Comparison of ENCODE assay signal across 1 cellular context in the genomic region with DNA sequence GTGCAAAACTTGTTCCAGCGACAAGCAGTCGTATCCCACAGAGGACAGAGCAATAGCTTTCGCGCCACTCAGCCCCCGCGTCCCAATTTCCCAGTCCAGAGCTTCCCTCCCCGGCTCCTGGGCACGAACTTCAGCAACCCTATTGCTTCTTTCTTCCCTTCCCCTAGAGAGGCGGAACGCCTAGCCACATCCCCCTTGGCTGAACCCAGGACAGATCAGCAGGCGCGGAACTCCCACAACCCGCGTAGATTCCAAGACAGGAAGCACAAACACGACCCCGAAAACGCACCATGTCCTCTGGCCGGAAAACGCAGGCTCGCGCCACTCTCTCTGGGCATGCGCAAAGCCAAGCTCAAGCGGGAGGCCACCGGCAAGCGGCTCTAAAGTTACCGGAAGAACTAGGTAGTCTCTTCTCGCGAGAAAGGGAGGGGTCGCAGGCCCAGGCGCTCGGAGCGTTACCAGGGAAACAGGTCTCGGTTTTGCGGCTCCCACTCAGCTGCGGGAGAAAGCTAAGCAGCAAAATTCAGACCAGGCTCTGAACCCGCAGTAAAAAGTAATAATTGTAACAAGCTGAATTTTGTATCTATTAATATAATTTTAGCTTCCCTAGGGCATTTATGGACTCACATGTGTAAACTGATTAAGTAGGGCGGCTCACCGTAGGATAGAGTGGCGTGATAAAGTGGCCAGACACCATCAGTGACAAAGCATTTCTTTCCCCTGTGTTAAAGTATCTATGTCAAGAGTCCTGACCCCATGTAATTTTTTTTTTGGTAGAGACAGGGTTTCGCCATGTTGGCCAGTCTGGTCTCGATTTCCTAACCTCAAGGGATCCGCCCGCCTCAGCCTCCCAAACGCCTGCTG.
TF ChIP-seq lines count a peak whose summit lies in the region.

A gene (minus strand): TSS at position 323 of the 864 bp plus-strand sequence. CDS start 31 bp downstream, at position 292.

TF ChIP-seq in K562, 482 proteins besides CTCF, POLR2A, EP300 and RAD21 (continued from another document and continues in another):
- TF ChIP-seq, protein P1, sequence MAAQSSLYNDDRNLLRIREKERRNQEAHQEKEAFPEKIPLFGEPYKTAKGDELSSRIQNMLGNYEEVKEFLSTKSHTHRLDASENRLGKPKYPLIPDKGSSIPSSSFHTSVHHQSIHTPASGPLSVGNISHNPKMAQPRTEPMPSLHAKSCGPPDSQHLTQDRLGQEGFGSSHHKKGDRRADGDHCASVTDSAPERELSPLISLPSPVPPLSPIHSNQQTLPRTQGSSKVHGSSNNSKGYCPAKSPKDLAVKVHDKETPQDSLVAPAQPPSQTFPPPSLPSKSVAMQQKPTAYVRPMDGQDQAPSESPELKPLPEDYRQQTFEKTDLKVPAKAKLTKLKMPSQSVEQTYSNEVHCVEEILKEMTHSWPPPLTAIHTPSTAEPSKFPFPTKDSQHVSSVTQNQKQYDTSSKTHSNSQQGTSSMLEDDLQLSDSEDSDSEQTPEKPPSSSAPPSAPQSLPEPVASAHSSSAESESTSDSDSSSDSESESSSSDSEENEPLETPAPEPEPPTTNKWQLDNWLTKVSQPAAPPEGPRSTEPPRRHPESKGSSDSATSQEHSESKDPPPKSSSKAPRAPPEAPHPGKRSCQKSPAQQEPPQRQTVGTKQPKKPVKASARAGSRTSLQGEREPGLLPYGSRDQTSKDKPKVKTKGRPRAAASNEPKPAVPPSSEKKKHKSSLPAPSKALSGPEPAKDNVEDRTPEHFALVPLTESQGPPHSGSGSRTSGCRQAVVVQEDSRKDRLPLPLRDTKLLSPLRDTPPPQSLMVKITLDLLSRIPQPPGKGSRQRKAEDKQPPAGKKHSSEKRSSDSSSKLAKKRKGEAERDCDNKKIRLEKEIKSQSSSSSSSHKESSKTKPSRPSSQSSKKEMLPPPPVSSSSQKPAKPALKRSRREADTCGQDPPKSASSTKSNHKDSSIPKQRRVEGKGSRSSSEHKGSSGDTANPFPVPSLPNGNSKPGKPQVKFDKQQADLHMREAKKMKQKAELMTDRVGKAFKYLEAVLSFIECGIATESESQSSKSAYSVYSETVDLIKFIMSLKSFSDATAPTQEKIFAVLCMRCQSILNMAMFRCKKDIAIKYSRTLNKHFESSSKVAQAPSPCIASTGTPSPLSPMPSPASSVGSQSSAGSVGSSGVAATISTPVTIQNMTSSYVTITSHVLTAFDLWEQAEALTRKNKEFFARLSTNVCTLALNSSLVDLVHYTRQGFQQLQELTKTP (IDR thresholded peaks at IDR 0.05; ENCODE audit: low read depth in 1 of 2, partially characterized antibody in 2 of 2), result peak; percentile 69 to 82
- TF ChIP-seq TSC22D4 (tag; IDR thresholded peaks at IDR 0.05) (no peak), HDGF (IDR thresholded peaks at IDR 0.05) (no peak), SIX5 (IDR thresholded peaks at IDR 0.05; ENCODE audit: borderline replicate concordance in 1 of 2, insufficient read depth in 1 of 2, low read depth in 1 of 2, low read length in 2 of 2) (peak; percentile 31 to 52; a peak in 2 of 4 replicates), ZNF766 (CRISPR knock-in tag; conservative IDR thresholded peaks at IDR 0.05) (no peak; the same call in 1 of the 2 replicates), ZNF41 (CRISPR knock-in tag; conservative IDR thresholded peaks at IDR 0.05) (no peak; the same call in 1 of the 2 replicates), MED1 (CRISPR knock-in tag; IDR thresholded peaks at IDR 0.05; ENCODE audit: borderline replicate concordance) (no peak), RBM34 (IDR thresholded peaks at IDR 0.05; ENCODE audit: borderline replicate concordance, insufficient read depth, low read length) (no peak), BCOR (IDR thresholded peaks at IDR 0.05) (no peak; the same call in none of the 2 replicates), NCOA2 (IDR thresholded peaks at IDR 0.05; ENCODE audit: partially characterized antibody in 2 of 2) (no peak), RBM22 (IDR thresholded peaks at IDR 0.05; ENCODE audit: low read depth, low read length, poor library complexity, severe bottlenecking) (no peak), TEAD1 (CRISPR knock-in tag; IDR thresholded peaks at IDR 0.05) (peak in 1 of 2 experiments; percentile 45; a peak in 3 of 4 replicates), CBX8 (IDR thresholded peaks at IDR 0.05; ENCODE audit: borderline replicate concordance, extremely low read depth, low read depth, low read length, poor library complexity, severe bottlenecking) (no peak), KHSRP (IDR thresholded peaks at IDR 0.05) (no peak), GTF2A2 (tag; IDR thresholded peaks at IDR 0.05) (no peak), PRPF4 (IDR thresholded peaks at IDR 0.05; ENCODE audit: insufficient read depth, low read depth, low read length, poor library complexity, severe bottlenecking) (no peak), ZNF23 (CRISPR knock-in tag; IDR thresholded peaks at IDR 0.05) (peak; percentile 17; the same call in 1 of the 2 replicates), ARID1B (IDR thresholded peaks at IDR 0.05) (peak; percentile 57), SP2 (IDR thresholded peaks at IDR 0.05; ENCODE audit: extremely low read depth, low read depth, low read length, poor library complexity, severe bottlenecking) (no peak), NFE2 (IDR thresholded peaks at IDR 0.05; ENCODE audit: low read depth) (peak; percentile 94), ZNF134 (CRISPR knock-in tag; conservative IDR thresholded peaks at IDR 0.05) (no peak), SREBF2 (CRISPR knock-in tag; IDR thresholded peaks at IDR 0.05) (no peak), ERF (CRISPR knock-in tag; IDR thresholded peaks at IDR 0.05) (peak; percentile 90; the same call in 1 of the 2 replicates), ZFX (CRISPR knock-in tag; IDR thresholded peaks at IDR 0.05) (no peak), KAT8 (IDR thresholded peaks at IDR 0.05; ENCODE audit: low read depth) (no peak), NCOR1 (IDR thresholded peaks at IDR 0.05) (peak; percentile 61), ZNF174 (CRISPR knock-in tag; IDR thresholded peaks at IDR 0.05) (no peak), PML (IDR thresholded peaks at IDR 0.05; ENCODE audit: low read length) (peak; percentile 97), MTA1 (IDR thresholded peaks at IDR 0.05; ENCODE audit: borderline replicate concordance) (peak; percentile 56; the same call in 1 of the 2 replicates), ZNF507 (tag; conservative IDR thresholded peaks at IDR 0.05) (no peak), ZNF551 (CRISPR knock-in tag; IDR thresholded peaks at IDR 0.05) (no peak), CBX3 (IDR thresholded peaks at IDR 0.05; ENCODE audit: borderline replicate concordance in 1 of 2, low read length in 2 of 2) (no peak; a peak in 1 of 3 replicates)
- TF ChIP-seq, protein P2, sequence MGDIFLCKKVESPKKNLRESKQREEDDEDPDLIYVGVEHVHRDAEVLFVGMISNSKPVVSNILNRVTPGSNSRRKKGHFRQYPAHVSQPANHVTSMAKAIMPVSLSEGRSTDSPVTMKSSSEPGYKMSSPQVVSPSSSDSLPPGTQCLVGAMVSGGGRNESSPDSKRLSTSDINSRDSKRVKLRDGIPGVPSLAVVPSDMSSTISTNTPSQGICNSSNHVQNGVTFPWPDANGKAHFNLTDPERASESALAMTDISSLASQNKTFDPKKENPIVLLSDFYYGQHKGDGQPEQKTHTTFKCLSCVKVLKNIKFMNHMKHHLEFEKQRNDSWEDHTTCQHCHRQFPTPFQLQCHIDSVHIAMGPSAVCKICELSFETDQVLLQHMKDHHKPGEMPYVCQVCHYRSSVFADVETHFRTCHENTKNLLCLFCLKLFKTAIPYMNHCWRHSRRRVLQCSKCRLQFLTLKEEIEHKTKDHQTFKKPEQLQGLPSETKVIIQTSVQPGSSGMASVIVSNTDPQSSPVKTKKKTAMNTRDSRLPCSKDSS (IDR thresholded peaks at IDR 0.05; ENCODE audit: low read depth, partially characterized antibody), result no peak
- TF ChIP-seq, protein P3, sequence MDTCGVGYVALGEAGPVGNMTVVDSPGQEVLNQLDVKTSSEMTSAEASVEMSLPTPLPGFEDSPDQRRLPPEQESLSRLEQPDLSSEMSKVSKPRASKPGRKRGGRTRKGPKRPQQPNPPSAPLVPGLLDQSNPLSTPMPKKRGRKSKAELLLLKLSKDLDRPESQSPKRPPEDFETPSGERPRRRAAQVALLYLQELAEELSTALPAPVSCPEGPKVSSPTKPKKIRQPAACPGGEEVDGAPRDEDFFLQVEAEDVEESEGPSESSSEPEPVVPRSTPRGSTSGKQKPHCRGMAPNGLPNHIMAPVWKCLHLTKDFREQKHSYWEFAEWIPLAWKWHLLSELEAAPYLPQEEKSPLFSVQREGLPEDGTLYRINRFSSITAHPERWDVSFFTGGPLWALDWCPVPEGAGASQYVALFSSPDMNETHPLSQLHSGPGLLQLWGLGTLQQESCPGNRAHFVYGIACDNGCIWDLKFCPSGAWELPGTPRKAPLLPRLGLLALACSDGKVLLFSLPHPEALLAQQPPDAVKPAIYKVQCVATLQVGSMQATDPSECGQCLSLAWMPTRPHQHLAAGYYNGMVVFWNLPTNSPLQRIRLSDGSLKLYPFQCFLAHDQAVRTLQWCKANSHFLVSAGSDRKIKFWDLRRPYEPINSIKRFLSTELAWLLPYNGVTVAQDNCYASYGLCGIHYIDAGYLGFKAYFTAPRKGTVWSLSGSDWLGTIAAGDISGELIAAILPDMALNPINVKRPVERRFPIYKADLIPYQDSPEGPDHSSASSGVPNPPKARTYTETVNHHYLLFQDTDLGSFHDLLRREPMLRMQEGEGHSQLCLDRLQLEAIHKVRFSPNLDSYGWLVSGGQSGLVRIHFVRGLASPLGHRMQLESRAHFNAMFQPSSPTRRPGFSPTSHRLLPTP (IDR thresholded peaks at IDR 0.05; ENCODE audit: borderline replicate concordance, extremely low read depth, insufficient read length), result no peak
- TF ChIP-seq, protein P4, sequence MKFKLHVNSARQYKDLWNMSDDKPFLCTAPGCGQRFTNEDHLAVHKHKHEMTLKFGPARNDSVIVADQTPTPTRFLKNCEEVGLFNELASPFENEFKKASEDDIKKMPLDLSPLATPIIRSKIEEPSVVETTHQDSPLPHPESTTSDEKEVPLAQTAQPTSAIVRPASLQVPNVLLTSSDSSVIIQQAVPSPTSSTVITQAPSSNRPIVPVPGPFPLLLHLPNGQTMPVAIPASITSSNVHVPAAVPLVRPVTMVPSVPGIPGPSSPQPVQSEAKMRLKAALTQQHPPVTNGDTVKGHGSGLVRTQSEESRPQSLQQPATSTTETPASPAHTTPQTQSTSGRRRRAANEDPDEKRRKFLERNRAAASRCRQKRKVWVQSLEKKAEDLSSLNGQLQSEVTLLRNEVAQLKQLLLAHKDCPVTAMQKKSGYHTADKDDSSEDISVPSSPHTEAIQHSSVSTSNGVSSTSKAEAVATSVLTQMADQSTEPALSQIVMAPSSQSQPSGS (CRISPR knock-in tag; IDR thresholded peaks at IDR 0.05), result no peak
- TF ChIP-seq, protein P5, sequence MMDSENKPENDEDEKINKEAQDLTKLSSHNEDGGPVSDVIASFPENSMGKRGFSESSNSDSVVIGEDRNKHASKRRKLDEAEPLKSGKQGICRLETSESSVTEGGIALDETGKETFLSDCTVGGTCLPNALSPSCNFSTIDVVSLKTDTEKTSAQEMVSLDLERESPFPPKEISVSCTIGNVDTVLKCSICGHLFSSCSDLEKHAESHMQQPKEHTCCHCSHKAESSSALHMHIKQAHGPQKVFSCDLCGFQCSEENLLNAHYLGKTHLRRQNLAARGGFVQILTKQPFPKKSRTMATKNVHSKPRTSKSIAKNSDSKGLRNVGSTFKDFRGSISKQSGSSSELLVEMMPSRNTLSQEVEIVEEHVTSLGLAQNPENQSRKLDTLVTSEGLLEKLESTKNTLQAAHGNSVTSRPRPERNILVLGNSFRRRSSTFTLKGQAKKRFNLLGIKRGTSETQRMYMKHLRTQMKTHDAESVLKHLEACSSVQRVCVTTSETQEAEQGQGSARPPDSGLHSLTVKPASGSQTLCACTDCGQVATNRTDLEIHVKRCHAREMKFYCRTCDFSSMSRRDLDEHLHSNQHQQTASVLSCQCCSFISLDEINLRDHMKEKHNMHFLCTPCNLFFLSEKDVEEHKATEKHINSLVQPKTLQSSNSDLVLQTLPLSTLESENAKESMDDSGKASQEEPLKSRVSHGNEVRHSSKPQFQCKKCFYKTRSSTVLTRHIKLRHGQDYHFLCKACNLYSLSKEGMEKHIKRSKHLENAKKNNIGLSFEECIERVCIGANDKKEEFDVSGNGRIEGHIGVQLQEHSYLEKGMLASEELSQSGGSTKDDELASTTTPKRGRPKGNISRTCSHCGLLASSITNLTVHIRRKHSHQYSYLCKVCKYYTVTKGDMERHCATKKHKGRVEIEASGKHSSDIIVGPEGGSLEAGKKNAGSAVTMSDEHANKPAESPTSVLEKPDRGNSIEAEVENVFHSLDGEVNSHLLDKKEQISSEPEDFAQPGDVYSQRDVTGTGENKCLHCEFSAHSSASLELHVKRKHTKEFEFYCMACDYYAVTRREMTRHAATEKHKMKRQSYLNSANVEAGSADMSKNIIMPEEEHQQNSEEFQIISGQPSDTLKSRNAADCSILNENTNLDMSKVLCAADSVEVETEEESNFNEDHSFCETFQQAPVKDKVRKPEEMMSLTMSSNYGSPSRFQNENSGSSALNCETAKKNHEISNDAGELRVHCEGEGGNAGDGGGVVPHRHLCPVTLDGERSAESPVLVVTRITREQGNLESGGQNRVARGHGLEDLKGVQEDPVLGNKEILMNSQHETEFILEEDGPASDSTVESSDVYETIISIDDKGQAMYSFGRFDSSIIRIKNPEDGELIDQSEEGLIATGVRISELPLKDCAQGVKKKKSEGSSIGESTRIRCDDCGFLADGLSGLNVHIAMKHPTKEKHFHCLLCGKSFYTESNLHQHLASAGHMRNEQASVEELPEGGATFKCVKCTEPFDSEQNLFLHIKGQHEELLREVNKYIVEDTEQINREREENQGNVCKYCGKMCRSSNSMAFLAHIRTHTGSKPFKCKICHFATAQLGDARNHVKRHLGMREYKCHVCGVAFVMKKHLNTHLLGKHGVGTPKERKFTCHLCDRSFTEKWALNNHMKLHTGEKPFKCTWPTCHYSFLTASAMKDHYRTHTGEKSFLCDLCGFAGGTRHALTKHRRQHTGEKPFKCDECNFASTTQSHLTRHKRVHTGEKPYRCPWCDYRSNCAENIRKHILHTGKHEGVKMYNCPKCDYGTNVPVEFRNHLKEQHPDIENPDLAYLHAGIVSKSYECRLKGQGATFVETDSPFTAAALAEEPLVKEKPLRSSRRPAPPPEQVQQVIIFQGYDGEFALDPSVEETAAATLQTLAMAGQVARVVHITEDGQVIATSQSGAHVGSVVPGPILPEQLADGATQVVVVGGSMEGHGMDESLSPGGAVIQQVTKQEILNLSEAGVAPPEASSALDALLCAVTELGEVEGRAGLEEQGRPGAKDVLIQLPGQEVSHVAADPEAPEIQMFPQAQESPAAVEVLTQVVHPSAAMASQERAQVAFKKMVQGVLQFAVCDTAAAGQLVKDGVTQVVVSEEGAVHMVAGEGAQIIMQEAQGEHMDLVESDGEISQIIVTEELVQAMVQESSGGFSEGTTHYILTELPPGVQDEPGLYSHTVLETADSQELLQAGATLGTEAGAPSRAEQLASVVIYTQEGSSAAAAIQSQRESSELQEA (IDR thresholded peaks at IDR 0.05; ENCODE audit: low read depth), result no peak
- TF ChIP-seq, protein P6, sequence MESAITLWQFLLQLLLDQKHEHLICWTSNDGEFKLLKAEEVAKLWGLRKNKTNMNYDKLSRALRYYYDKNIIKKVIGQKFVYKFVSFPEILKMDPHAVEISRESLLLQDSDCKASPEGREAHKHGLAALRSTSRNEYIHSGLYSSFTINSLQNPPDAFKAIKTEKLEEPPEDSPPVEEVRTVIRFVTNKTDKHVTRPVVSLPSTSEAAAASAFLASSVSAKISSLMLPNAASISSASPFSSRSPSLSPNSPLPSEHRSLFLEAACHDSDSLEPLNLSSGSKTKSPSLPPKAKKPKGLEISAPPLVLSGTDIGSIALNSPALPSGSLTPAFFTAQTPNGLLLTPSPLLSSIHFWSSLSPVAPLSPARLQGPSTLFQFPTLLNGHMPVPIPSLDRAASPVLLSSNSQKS (CRISPR knock-in tag; IDR thresholded peaks at IDR 0.05), result 0 out of 2 replicates have a peak, but pooled peaks have one; percentile 45
